Comparison of ENCODE assay signal across 16 cellular contexts in the genomic region with DNA sequence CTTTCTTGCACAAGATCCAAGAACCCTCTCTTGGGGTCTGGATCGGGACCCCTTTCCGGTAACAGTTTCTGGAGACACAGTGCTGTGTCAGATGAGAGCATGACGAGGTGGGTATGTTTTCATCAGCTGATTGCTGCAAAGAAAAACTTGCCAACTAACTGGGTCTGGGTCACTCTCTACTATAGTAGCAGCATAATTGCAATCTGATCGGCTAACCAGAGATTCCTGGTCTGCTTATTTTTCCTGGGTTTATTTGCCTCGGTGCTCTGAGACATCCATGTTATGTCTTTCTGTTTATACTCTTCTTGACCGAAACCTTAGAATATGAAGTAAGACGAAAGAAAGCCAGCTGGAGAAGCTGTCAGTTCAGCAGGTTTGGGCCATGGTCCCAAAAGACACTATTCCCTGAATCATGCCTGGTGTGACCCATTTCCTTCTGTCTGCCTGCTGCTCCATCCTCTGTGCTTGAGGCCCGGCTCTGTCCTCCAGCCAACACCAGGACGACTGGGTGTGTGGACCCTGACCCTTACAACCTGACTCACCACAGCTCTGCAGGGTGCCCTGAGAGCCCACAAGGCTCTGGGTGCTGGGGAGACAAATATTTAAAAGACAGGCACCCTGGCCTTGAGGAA. TPM values are rescaled to one million over a fixed set of nuclear protein-coding genes. Genes with fewer than 3 reads are reported as not detected.
A peak's percentile ranks its signal among the peaks of the same experiment; 100 is the strongest.
DNase-seq lines count a peak whose midpoint lies in the region; ATAC-seq and TF ChIP-seq lines count a peak whose summit lies in the region.
"Had no signal": no experiment of that assay in that cellular context is flagged by ENCODE, and none has a peak within 500 bp of the region (broad histone marks: within the 10 kb centered on the region; RNA-seq: fewer than 3 reads in every experiment).

No MANE protein-coding gene starts in this region.

- DNase-seq in Caco-2 (peak in 1 of 2 experiments; percentile 72), LoVo (ENCODE audit: low spot score) (peak; percentile 7), fibroblast of the aortic adventitia (ENCODE audit: low read depth) (peak; percentile 47), sigmoid colon (peak; percentile 80), SIG-M5 (lab: John Stamatoyannopoulos, UW) (no peak)
- no peak for DNase-seq in stimulated activated CD4-positive, alpha-beta T cell treated with anti-CD3 and anti-CD28 coated beads, Interleukin-4, amount 100 ng/mL, for 1 hour
- DNase-seq: activated T-cell treated with anti-CD3 and anti-CD28 coated beads, Interleukin-2, amount 50 U/mL, for 24 hours; hypothalamus; NCI-H69; substantia nigra had no signal

- peaks cover 29% of the 10 kb centered on the region for H3K9me3 Mint-ChIP-seq in Caco-2 (ENCODE audit: unreplicated experiment)

- WGBS in sigmoid colon, 2 donors = 71 to 77% methylated on average over 9 of the region's 9 CpGs

- H3K9me3 ChIP-seq in Caco-2 (0 out of 2 replicates have a peak, but pooled peaks cover 3% of the 10 kb centered on the region), sigmoid colon (peaks cover 0 to 3% (median 0%) of the 10 kb centered on the region in 4 donors)

- intact Hi-C loops in Caco-2 (cut with micrococcal nuclease; ENCODE audit: unreplicated experiment) = no loop called here
- intact Hi-C loops in sigmoid colon (cut with DNase I) = no loop called here

- no peak for ATAC-seq in HG02642 (IDR thresholded peaks at IDR 0.05; ENCODE audit: poor library complexity, unreplicated experiment)
- no peak for ATAC-seq in GM21515 (IDR thresholded peaks at IDR 0.05; ENCODE audit: unreplicated experiment)
- ATAC-seq: GM12878 had no signal

- no peaks in the 10 kb centered on the region for H3K36me3 Mint-ChIP-seq in Caco-2 (ENCODE audit: insufficient read depth, unreplicated experiment)

- H3K27me3 ChIP-seq in Caco-2 (replicated peaks; ENCODE audit: control insufficient read depth, insufficient read depth, low read length) (no peaks in the 10 kb centered on the region), sigmoid colon (no peaks in the 10 kb centered on the region)

- H3K4me1 ChIP-seq in Caco-2 = peaks cover 22% of the 10 kb centered on the region
- peaks cover 0 to 29% (median 16%) of the 10 kb centered on the region in 4 donors for H3K4me1 ChIP-seq in sigmoid colon

- no peaks in the 10 kb centered on the region for H3K27me3 Mint-ChIP-seq in Caco-2 (ENCODE audit: insufficient read depth, unreplicated experiment)

- H3K4me3 Mint-ChIP-seq in Caco-2 (ENCODE audit: unreplicated experiment) = no peak overlapping the region
- H3K4me3 Mint-ChIP-seq: activated T-cell treated with anti-CD3 and anti-CD28 coated beads, Interleukin-2, amount 50 U/mL, for 24 hours had no signal

- TF ChIP-seq EP300 in sigmoid colon (IDR thresholded peaks at IDR 0.05) = no peak

- H3K4me3 ChIP-seq in Caco-2 (ENCODE audit: low read depth, low read length) (no peak overlapping the region), fibroblast of the aortic adventitia (ENCODE audit: low read depth, low read length) (no peak overlapping the region), sigmoid colon (no peak overlapping the region)
- H3K4me3 ChIP-seq: GM12878, skin epidermis had no signal

- TF ChIP-seq POLR2A in sigmoid colon (IDR thresholded peaks at IDR 0.05) = no peak

- peak overlapping the region; percentile 20 to 72 (median 65) for H3K27ac ChIP-seq in sigmoid colon
- H3K27ac ChIP-seq: epithelial cell of prostate, RWPE1, skin epidermis had no signal

- no TSS peak for BruUV-seq in Caco-2 (replicated peaks; lab: Mats Ljungman, UMichigan)

- H3K27ac Mint-ChIP-seq in Caco-2 (ENCODE audit: unreplicated experiment) = peak overlapping the region; percentile 77
- H3K27ac Mint-ChIP-seq: activated T-cell treated with anti-CD3 and anti-CD28 coated beads, Interleukin-2, amount 50 U/mL, for 24 hours had no signal

- H3K4me1 Mint-ChIP-seq in Caco-2 (ENCODE audit: low read depth, unreplicated experiment) = peaks cover 39% of the 10 kb centered on the region

- CTCF ChIA-PET in Caco-2 (lab: Charles Lee) = no interaction called here

- H3K36me3 ChIP-seq in Caco-2 (ENCODE audit: control insufficient read depth, insufficient read depth, low read length) (no peaks in the 10 kb centered on the region), sigmoid colon (no peaks in the 10 kb centered on the region)

- no peak for TF ChIP-seq CTCF in Caco-2 (IDR thresholded peaks at IDR 0.05; ENCODE audit: insufficient read depth in 1 of 2, low read depth in 1 of 2, low read length in 1 of 2, severe bottlenecking in 1 of 2, unreplicated experiment in 1 of 2)
- TF ChIP-seq CTCF in fibroblast of the aortic adventitia (IDR thresholded peaks at IDR 0.05; ENCODE audit: insufficient read depth, low read length) = no peak
- TF ChIP-seq CTCF in sigmoid colon (IDR thresholded peaks at IDR 0.05) = no peak

- POLR2A ChIA-PET in Caco-2 (lab: Charles Lee) = no interaction called here

RNA-seq across cellular contexts. Expression of a gene that starts 24.1 kb away (rescaled TPM):
- total RNA-seq in Caco-2 (2022) (44.0 and 58.9 TPM in 2 replicates), fibroblast of the aortic adventitia (ENCODE audit: low replicate concordance) (187 and 235 TPM in 2 replicates), sigmoid colon (100 to 1,000 TPM; 104 to 180 (median 164) TPM)
- polyA plus RNA-seq in sigmoid colon = 10 to 100 TPM in 1 of 3 donors, 1 to 10 TPM in 2; 1.4 to 12.1 (median 9.0) TPM

Comparison
In these comparisons a context has a peak if more than half of its experiments do, and no peak if none do; other contexts are left out.
1. DNase-seq: peak in LoVo (single experiment), fibroblast of the aortic adventitia (single experiment) and sigmoid colon (single experiment); none in stimulated activated CD4-positive, alpha-beta T cell treated with anti-CD3 and anti-CD28 coated beads, Interleukin-4, amount 100 ng/mL, for 1 hour (single experiment) and SIG-M5 (single experiment).